Comparison of ENCODE assay signal across 17 cellular contexts in genomic region chr12:114678718-114679117, GRCh38. TPM values are rescaled to one million over a fixed set of nuclear protein-coding genes. Genes with fewer than 3 reads are reported as not detected.
DNase-seq lines count a peak whose midpoint lies in the region; ATAC-seq, FAIRE-seq and TF ChIP-seq lines count a peak whose summit lies in the region.
"Had no signal": no experiment of that assay in that cellular context is flagged by ENCODE, and none has a peak within 500 bp of the region (broad histone marks: within the 10 kb centered on the region; RNA-seq: fewer than 3 reads in every experiment).

No MANE protein-coding gene starts in this region.

- no peak for DNase-seq in HFF-Myc (ENCODE audit: extremely low read depth, low read depth)
- no peak for DNase-seq in astrocyte (ENCODE audit: low read depth)
- no peak for DNase-seq in left lung
- peak; percentile 28 to 44 for DNase-seq in thyroid gland
- no peak for DNase-seq in GM13976 (ENCODE audit: low spot score)
- no peak for DNase-seq in HuH-7.5 (ENCODE audit: low spot score)
- DNase-seq: activated CD8-positive, alpha-beta T cell treated with anti-CD3 and anti-CD28 coated beads for 36 hours; amniotic stem cell; esophagus squamous epithelium; NCI-H1105 treated with DMSO at 0.1 percent for 48 hours; posterior cingulate gyrus; testis had no signal

- TF ChIP-seq POLR2A in thyroid gland (IDR thresholded peaks at IDR 0.05), result peak in 1 of 2 donors; percentile 36

- H3K9me3 ChIP-seq in astrocyte (ENCODE audit: insufficient read depth, low read depth, low read length) (no peaks in the 10 kb centered on the region), left lung (no peaks in the 10 kb centered on the region), thyroid gland (no peaks in the 10 kb centered on the region)
- H3K9me3 ChIP-seq: esophagus squamous epithelium, testis had no signal

- no peak for FAIRE-seq in astrocyte (lab: Jason Lieb, UNC)
- FAIRE-seq: GM12892 had no signal

- in situ Hi-C loops in GM13976 (cut with MboI; ENCODE audit: low sequenced_read_pairs, unreplicated experiment), result no loop called here

- ATAC-seq in left lung (no peak), HG02870 (IDR thresholded peaks at IDR 0.05; ENCODE audit: unreplicated experiment) (no peak)
- ATAC-seq: activated CD8-positive, alpha-beta T cell treated with anti-CD3 and anti-CD28 coated beads for 36 hours; activated T-helper 17 cell treated with anti-CD3 and anti-CD28 coated beads, Interleukin-2, amount 50 U/mL, for 72 hours had no signal

- WGBS in thyroid gland, 2 donors, result 33 to 42% methylated on average over 2 of the region's 2 CpGs

- intact Hi-C loops in left lung (cut with DNase I) (no loop called here), thyroid gland (cut with DNase I) (no loop called here)

- H3K4me3 Mint-ChIP-seq in astrocyte (ENCODE audit: unreplicated experiment), result no peak overlapping the region
- H3K4me3 Mint-ChIP-seq: activated CD8-positive, alpha-beta T cell treated with anti-CD3 and anti-CD28 coated beads for 36 hours; activated T-helper 17 cell treated with anti-CD3 and anti-CD28 coated beads, Interleukin-2, amount 50 U/mL, for 72 hours; dendritic cell treated with granulocyte-macrophage colony-stimulating factor and Interleukin-4, amounts not matched to agents 40 ng/mL and 50 ng/mL, for 4 days had no signal

- peaks cover 100% of the 10 kb centered on the region for H3K79me2 ChIP-seq in astrocyte (ENCODE audit: insufficient read depth, low read length)

- H3K9me3 Mint-ChIP-seq in astrocyte (ENCODE audit: unreplicated experiment), result peaks cover 20% of the 10 kb centered on the region
- H3K9me3 Mint-ChIP-seq: activated T-helper 17 cell treated with anti-CD3 and anti-CD28 coated beads, Interleukin-2, amount 50 U/mL, for 72 hours; dendritic cell treated with granulocyte-macrophage colony-stimulating factor and Interleukin-4, amounts not matched to agents 40 ng/mL and 50 ng/mL, for 4 days had no signal

- H3K27me3 Mint-ChIP-seq in astrocyte (ENCODE audit: low read depth, unreplicated experiment), result peaks cover 91% of the 10 kb centered on the region

- H3K27ac Mint-ChIP-seq in astrocyte (ENCODE audit: unreplicated experiment), result no peak overlapping the region
- H3K27ac Mint-ChIP-seq: activated CD8-positive, alpha-beta T cell treated with anti-CD3 and anti-CD28 coated beads for 36 hours; activated T-helper 17 cell treated with anti-CD3 and anti-CD28 coated beads, Interleukin-2, amount 50 U/mL, for 72 hours; dendritic cell treated with granulocyte-macrophage colony-stimulating factor and Interleukin-4, amounts not matched to agents 40 ng/mL and 50 ng/mL, for 4 days had no signal

- H3K36me3 Mint-ChIP-seq in astrocyte (ENCODE audit: low read depth, unreplicated experiment), result peaks cover 6% of the 10 kb centered on the region

- H2AFZ ChIP-seq in astrocyte (ENCODE audit: low read depth, low read length), result no peak overlapping the region

- no peak for TF ChIP-seq CTCF in HFF-Myc (IDR thresholded peaks at IDR 0.05; ENCODE audit: low read depth, low read length, missing control alignments)
- no peak for TF ChIP-seq CTCF in astrocyte (IDR thresholded peaks at IDR 0.05; ENCODE audit: insufficient read depth, low read depth, low read length)
- TF ChIP-seq CTCF in left lung (IDR thresholded peaks at IDR 0.05), result no peak
- no peak for TF ChIP-seq CTCF in thyroid gland (IDR thresholded peaks at IDR 0.05)
- TF ChIP-seq CTCF in GM13976 (IDR thresholded peaks at IDR 0.05; ENCODE audit: borderline replicate concordance, control extremely low read depth, extremely low read depth, insufficient read depth, missing control alignments), result no peak

- H3K4me3 ChIP-seq in HFF-Myc (replicated peaks; ENCODE audit: low read depth, low read length) (peak overlapping the region; percentile 73), astrocyte (ENCODE audit: insufficient read depth, low read depth, low read length) (peak overlapping the region; percentile 95), left lung (peak overlapping the region in 1 of 2 donors; percentile 40), thyroid gland (replicated peaks in 1 of 3) (peak overlapping the region in 2 of 3 donors; percentile 49 to 77)
- H3K4me3 ChIP-seq: esophagus squamous epithelium, testis had no signal

- H3K36me3 ChIP-seq in astrocyte (ENCODE audit: insufficient read depth, low read length) (peaks cover 17% of the 10 kb centered on the region), left lung (peaks cover 0 to 5% of the 10 kb centered on the region in 2 donors), thyroid gland (peaks cover 32 to 60% of the 10 kb centered on the region in 2 donors)

- H4K20me1 ChIP-seq in astrocyte (ENCODE audit: insufficient read depth, low read length), result peaks cover 50% of the 10 kb centered on the region

- H3K27me3 ChIP-seq in astrocyte (ENCODE audit: insufficient read depth, low read length) (no peaks in the 10 kb centered on the region), left lung (peaks cover 40 to 94% of the 10 kb centered on the region in 2 donors), thyroid gland (no peaks in the 10 kb centered on the region)
- H3K27me3 ChIP-seq: testis had no signal

- H3K9ac ChIP-seq in astrocyte (ENCODE audit: low read length), result peak overlapping the region; percentile 98

- H3K4me2 ChIP-seq in astrocyte (ENCODE audit: low read length), result peak overlapping the region; percentile 93

- H3K4me1 Mint-ChIP-seq in astrocyte (ENCODE audit: low read depth, unreplicated experiment), result no peaks in the 10 kb centered on the region

- H3K27ac ChIP-seq in astrocyte (ENCODE audit: low read depth, low read length) (peak overlapping the region; percentile 71), left lung (peak overlapping the region; percentile 84 to 91), thyroid gland (peak overlapping the region; percentile 92 to 99 (median 99))
- H3K27ac ChIP-seq: esophagus squamous epithelium, testis had no signal

- peaks cover 14% of the 10 kb centered on the region for H3K4me1 ChIP-seq in astrocyte (ENCODE audit: insufficient read depth, low read length)
- H3K4me1 ChIP-seq in left lung, result peaks cover 3 to 4% of the 10 kb centered on the region in 2 donors
- H3K4me1 ChIP-seq in thyroid gland, result peaks cover 16 to 28% of the 10 kb centered on the region in 2 donors

RNA-seq across cellular contexts. Expression of gene TBX3, which starts 5.3 kb away (rescaled TPM):
- total RNA-seq in astrocyte, result 1.1 and 2.0 TPM in 2 replicates
- 10 to 100 TPM; 28.3 to 48.1 TPM for total RNA-seq in left lung
- total RNA-seq in thyroid gland, result 100 to 1,000 TPM; 104 to 258 (median 192) TPM
- total RNA-seq: activated CD8-positive, alpha-beta T cell treated with anti-CD3 and anti-CD28 coated beads for 36 hours; activated T-helper 17 cell treated with anti-CD3 and anti-CD28 coated beads, Interleukin-2, amount 50 U/mL, for 72 hours; G401 had no signal

Comparison
In these comparisons a context has a peak if more than half of its experiments do, and no peak if none do; other contexts are left out.
1. DNase-seq: peak in thyroid gland (2 of 2); none in HFF-Myc (single experiment), astrocyte (single experiment), left lung (0 of 2), GM13976 (single experiment) and HuH-7.5 (single experiment).
2. Peak in every context shown above with its lines, with median percentiles within 50 percentile points of each other: H3K27ac ChIP-seq.